19 cellular contexts compared by ENCODE assay signal in genomic region chr2:70517804-70518203, GRCh38. TPM values are rescaled to one million over a fixed set of nuclear protein-coding genes. Genes with fewer than 3 reads are reported as not detected.
"Had no signal": no experiment of that assay in that cellular context is flagged by ENCODE, and none has a peak within 500 bp of the region (broad histone marks: within the 10 kb centered on the region; RNA-seq: fewer than 3 reads in every experiment).

No MANE protein-coding gene starts in this region.

- H3K4me1 ChIP-seq: neural progenitor cell, psoas muscle, testis, tibial nerve, upper lobe of right lung had no signal

- H3K9ac ChIP-seq: neural progenitor cell had no signal

- DNase-seq: dermis blood vessel endothelial cell; heart left ventricle; hippocampal formation; mammary epithelial cell; naive thymus-derived CD8-positive, alpha-beta T cell; psoas muscle; retina; stimulated activated CD4-positive, alpha-beta T cell treated with anti-CD3 and anti-CD28 coated beads, Interleukin-2, amount 100 ng/mL, for 24 hours; stimulated activated CD4-positive, alpha-beta T cell treated with anti-CD3 and anti-CD28 coated beads, Interleukin-4, amount 100 ng/mL, for 4 hours; stimulated activated naive B cell treated with anti-CD40 and anti-IgM and Interleukin-4, amounts not matched to agents 10 μg/mL and 1 μg/mL and 100 μg/mL, for 72 hours; stimulated activated naive CD8-positive, alpha-beta T cell treated with anti-CD3 and anti-CD28 coated beads, Interleukin-15, amount 100 ng/mL, for 72 hours; testis; upper lobe of right lung had no signal

- H3K27me3 ChIP-seq: heart left ventricle, neural progenitor cell, testis, tibial nerve, upper lobe of right lung, vagina had no signal

- H3K9me3 ChIP-seq: heart left ventricle, psoas muscle, testis, tibial nerve, upper lobe of right lung, vagina had no signal

- H3K36me3 ChIP-seq: heart left ventricle, neural progenitor cell, tibial nerve, upper lobe of right lung, vagina had no signal

- H3K4me2 ChIP-seq: neural progenitor cell had no signal

- H3K4me3 ChIP-seq: heart left ventricle, neural progenitor cell, psoas muscle, testis, tibial nerve, upper lobe of right lung, vagina had no signal

- ATAC-seq: heart left ventricle; left lobe of liver; naive thymus-derived CD8-positive, alpha-beta T cell; psoas muscle; sciatic nerve; stimulated activated naive B cell treated with anti-CD40 and anti-IgM and Interleukin-4, amounts not matched to agents 10 μg/mL and 1 μg/mL and 100 μg/mL, for 72 hours; stimulated activated naive CD8-positive, alpha-beta T cell treated with anti-CD3 and anti-CD28 coated beads, Interleukin-15, amount 100 ng/mL, for 72 hours; upper lobe of right lung had no signal

- H3K27ac ChIP-seq: neural progenitor cell, psoas muscle, testis, tibial nerve, upper lobe of right lung, vagina had no signal

RNA-seq across cellular contexts. Expression of gene TGFA, which starts 35.8 kb away (rescaled TPM):
- total RNA-seq: osteoblast had no signal
